ENCODE assay signal across 16 cellular contexts in genomic region chr15:60441323-60441722, GRCh38.
"Had no signal": no experiment of that assay in that cellular context is flagged by ENCODE, and none has a peak within 500 bp of the region (broad histone marks: within the 10 kb centered on the region; RNA-seq: fewer than 3 reads in every experiment).

No MANE protein-coding gene starts in this region.

- H3K9me3 ChIP-seq: gastrocnemius medialis, heart left ventricle, right atrium auricular region had no signal

- ATAC-seq: gastrocnemius medialis, heart left ventricle had no signal

- H3K4me3 Mint-ChIP-seq: activated CD4-positive, alpha-beta T cell treated with anti-CD3 and anti-CD28 coated beads, Interleukin-2, amount 10 ng/mL, durations not matched to agents 7 days and 5 days; nephron; T-helper 2 cell treated with Interferon-gamma antibody and Interleukin-4, amounts not matched to agents 5 μg/mL and 100 μg/mL, for 36 hours; type B pancreatic cell had no signal

- H3K27me3 ChIP-seq: gastrocnemius medialis, heart left ventricle, right atrium auricular region had no signal

- H3K27me3 Mint-ChIP-seq: activated CD4-positive, alpha-beta T cell treated with anti-CD3 and anti-CD28 coated beads, Interleukin-2, amount 10 ng/mL, durations not matched to agents 7 days and 5 days; progenitor cell of endocrine pancreas; type B pancreatic cell had no signal

- DNase-seq: activated CD4-positive, alpha-beta T cell treated with anti-CD3 and anti-CD28 coated beads, Interleukin-2, amount 10 ng/mL, durations not matched to agents 7 days and 5 days; activated CD4-positive, CD25-positive, alpha-beta regulatory T cell; activated naive CD4-positive, alpha-beta T cell; aorta; erythroblast; gastrocnemius medialis; heart left ventricle; occipital lobe; stimulated activated CD4-positive, alpha-beta T cell treated with anti-CD3 and anti-CD28 coated beads, Interleukin-15, amount 100 ng/mL, for 24 hours; stimulated activated CD4-positive, alpha-beta T cell treated with anti-CD3 and anti-CD28 coated beads, Interleukin-4, amount 100 ng/mL, for 1 hour; stimulated activated naive CD4-positive, alpha-beta T cell treated with Interleukin-2 at 50 U/mL for 16 hours had no signal

- H3K4me1 Mint-ChIP-seq: nephron had no signal

- H3K27ac ChIP-seq: gastrocnemius medialis, heart left ventricle, right atrium auricular region had no signal

- H3K9me3 Mint-ChIP-seq: activated CD4-positive, alpha-beta T cell treated with anti-CD3 and anti-CD28 coated beads, Interleukin-2, amount 10 ng/mL, durations not matched to agents 7 days and 5 days; nephron; T-helper 2 cell treated with Interferon-gamma antibody and Interleukin-4, amounts not matched to agents 5 μg/mL and 100 μg/mL, for 36 hours; type B pancreatic cell had no signal

- H3K4me1 ChIP-seq: gastrocnemius medialis, right atrium auricular region had no signal

- H3K4me3 ChIP-seq: gastrocnemius medialis, heart left ventricle, right atrium auricular region had no signal

- H3K27ac Mint-ChIP-seq: activated CD4-positive, alpha-beta T cell treated with anti-CD3 and anti-CD28 coated beads, Interleukin-2, amount 10 ng/mL, durations not matched to agents 7 days and 5 days; nephron; progenitor cell of endocrine pancreas; T-helper 2 cell treated with Interferon-gamma antibody and Interleukin-4, amounts not matched to agents 5 μg/mL and 100 μg/mL, for 36 hours; type B pancreatic cell had no signal
